Comparison of ENCODE assay signal across 11 cellular contexts in genomic region chrX:154226706-154227105, GRCh38. TPM values are rescaled to one million over a fixed set of nuclear protein-coding genes. Genes with fewer than 3 reads are reported as not detected.
"Had no signal": no experiment of that assay in that cellular context is flagged by ENCODE, and none has a peak within 500 bp of the region (broad histone marks: within the 10 kb centered on the region; RNA-seq: fewer than 3 reads in every experiment).

No MANE protein-coding gene starts in this region.

RNA-seq across cellular contexts. Expression of gene OPN1MW2, which starts 7.2 kb away (rescaled TPM):
- total RNA-seq: OCI-LY7, PC-3, PC-9, Peyer's patch, Right ventricle myocardium inferior, Right ventricle myocardium superior, RPMI7951, SJCRH30, SJSA1, SK-MEL-5 had no signal
- polyA plus RNA-seq: SK-N-SH had no signal

RNA-seq across cellular contexts. Expression of gene OPN1MW3, which starts 30.7 kb away (rescaled TPM):
- total RNA-seq: OCI-LY7, PC-3, PC-9, Peyer's patch, Right ventricle myocardium inferior, Right ventricle myocardium superior, RPMI7951, SJCRH30, SJSA1, SK-MEL-5 had no signal
- polyA plus RNA-seq: SK-N-SH had no signal

RNA-seq across cellular contexts. Expression of gene OPN1MW, which starts 44.3 kb away (rescaled TPM):
- total RNA-seq: OCI-LY7, PC-3, PC-9, Peyer's patch, Right ventricle myocardium inferior, Right ventricle myocardium superior, RPMI7951, SJCRH30, SJSA1, SK-MEL-5 had no signal
- polyA plus RNA-seq: SK-N-SH had no signal
